Comparison of ENCODE assay signal across 1 cellular context in genomic region chr17:1273492-1274242, GRCh38.
TF ChIP-seq lines count a peak whose summit lies in the region.

No MANE protein-coding gene starts in this region.

TF ChIP-seq in HepG2, 621 proteins besides CTCF, POLR2A, EP300 and RAD21:
- peak; percentile 88 for TF ChIP-seq ZNF629 (CRISPR knock-in tag; conservative IDR thresholded peaks at IDR 0.05)
- TF ChIP-seq ZNF326 (CRISPR knock-in tag; IDR thresholded peaks at IDR 0.05; ENCODE audit: borderline replicate concordance): no peak
